ENCODE assay signal across 26 cellular contexts in the genomic region with DNA sequence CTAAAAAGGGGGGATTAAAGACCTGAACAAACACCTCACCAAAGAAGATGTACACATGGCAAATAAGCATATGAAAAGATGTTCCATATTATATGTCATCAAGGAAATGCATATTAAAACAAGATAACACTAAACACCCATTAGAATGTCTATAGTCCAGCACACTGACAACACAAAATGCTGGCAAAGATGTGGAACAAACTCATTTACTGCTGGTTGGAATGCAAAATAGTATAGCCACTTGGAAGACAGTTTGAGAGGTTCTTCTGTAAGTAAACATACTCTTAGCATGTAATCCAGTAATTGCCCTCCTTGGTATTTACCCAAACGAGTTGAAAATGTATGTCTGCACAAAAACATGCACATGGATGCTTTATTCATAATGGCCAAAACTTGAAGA.
"Had no signal": no experiment of that assay in that cellular context is flagged by ENCODE, and none has a peak within 500 bp of the region (broad histone marks: within the 10 kb centered on the region; RNA-seq: fewer than 3 reads in every experiment).

No MANE protein-coding gene starts in this region.

- H3K4me1 Mint-ChIP-seq: naive thymus-derived CD4-positive, alpha-beta T cell; stimulated activated naive B cell treated with anti-CD40 and anti-IgM and Interleukin-4, amounts not matched to agents 10 μg/mL and 1 μg/mL and 100 μg/mL, for 72 hours had no signal

- H3K4me3 Mint-ChIP-seq: natural killer cell treated with Interleukin-12 subunit alpha and Interleukin-12 subunit beta and Interleukin-15 and Interleukin-18, amount 100 ng/mL, for 72 hours; stimulated activated naive B cell treated with anti-CD40 and anti-IgM and Interleukin-4, amounts not matched to agents 10 μg/mL and 1 μg/mL and 100 μg/mL, for 72 hours had no signal

- H3K9me3 ChIP-seq: lower lobe of right lung, ovary, right atrium auricular region, right lobe of liver, testis, thyroid gland, vagina had no signal

- H3K4me3 ChIP-seq: left lung, lower lobe of right lung, mucosa of descending colon, ovary, right atrium auricular region, right lobe of liver, smooth muscle cell, stomach, testis, thyroid gland, transverse colon, upper lobe of left lung, vagina had no signal

- H3K27ac ChIP-seq: left lung, lower lobe of right lung, ovary, right atrium auricular region, right lobe of liver, stomach, testis, thyroid gland, transverse colon, upper lobe of left lung, vagina had no signal

- H3K36me3 Mint-ChIP-seq: naive thymus-derived CD4-positive, alpha-beta T cell; natural killer cell treated with Interleukin-12 subunit alpha and Interleukin-12 subunit beta and Interleukin-15 and Interleukin-18, amount 100 ng/mL, for 72 hours had no signal

- H3K4me1 ChIP-seq: left lung, lower lobe of right lung, right atrium auricular region, stomach, testis, thyroid gland, transverse colon, upper lobe of left lung, vagina had no signal

- ATAC-seq: left colon; left lung; lower lobe of right lung; mucosa of descending colon; naive thymus-derived CD4-positive, alpha-beta T cell; natural killer cell treated with Interleukin-12 subunit alpha and Interleukin-12 subunit beta and Interleukin-15 and Interleukin-18, amount 100 ng/mL, for 72 hours; right lobe of liver; stimulated activated naive B cell treated with anti-CD40 and anti-IgM and Interleukin-4, amounts not matched to agents 10 μg/mL and 1 μg/mL and 100 μg/mL, for 72 hours; stimulated activated naive CD8-positive, alpha-beta T cell treated with anti-CD3 and anti-CD28 coated beads, Interleukin-15, Interleukin-2, amounts not matched to agents 100 U/mL and 50 U/mL, for 24 hours had no signal

- DNase-seq: hippocampal formation; kidney; left colon; left lung; lower lobe of right lung; midbrain; mucosa of descending colon; naive thymus-derived CD4-positive, alpha-beta T cell; ovary; right lobe of liver; stimulated activated CD4-positive, alpha-beta T cell treated with anti-CD3 and anti-CD28 coated beads, Interleukin-12 subunit alpha, Interleukin-12 subunit beta, amount 100 ng/mL, for 4 hours; stimulated activated CD4-positive, alpha-beta T cell treated with anti-CD3 and anti-CD28 coated beads, Interleukin-15, amount 100 ng/mL, for 24 hours; stimulated activated CD4-positive, alpha-beta T cell treated with anti-CD3 and anti-CD28 coated beads, Interleukin-2, amount 100 ng/mL, for 24 hours; stimulated activated CD4-positive, alpha-beta T cell treated with anti-CD3 and anti-CD28 coated beads, Interleukin-4, amount 100 ng/mL, for 1 hour; stimulated activated naive B cell treated with anti-CD40 and anti-IgM and Interleukin-4, amounts not matched to agents 10 μg/mL and 1 μg/mL and 100 μg/mL, for 72 hours; stimulated activated naive CD8-positive, alpha-beta T cell treated with anti-CD3 and anti-CD28 coated beads, Interleukin-15, Interleukin-2, amounts not matched to agents 100 U/mL and 50 U/mL, for 24 hours; stomach; testis; thyroid gland; transverse colon; upper lobe of left lung had no signal

- H3K27me3 Mint-ChIP-seq: naive thymus-derived CD4-positive, alpha-beta T cell; natural killer cell treated with Interleukin-12 subunit alpha and Interleukin-12 subunit beta and Interleukin-15 and Interleukin-18, amount 100 ng/mL, for 72 hours; progenitor cell of endocrine pancreas; stimulated activated naive B cell treated with anti-CD40 and anti-IgM and Interleukin-4, amounts not matched to agents 10 μg/mL and 1 μg/mL and 100 μg/mL, for 72 hours had no signal

- H3K36me3 ChIP-seq: left lung, lower lobe of right lung, ovary, right atrium auricular region, right lobe of liver, stomach, thyroid gland, transverse colon, upper lobe of left lung, vagina had no signal

- H3K27ac Mint-ChIP-seq: naive thymus-derived CD4-positive, alpha-beta T cell; natural killer cell treated with Interleukin-12 subunit alpha and Interleukin-12 subunit beta and Interleukin-15 and Interleukin-18, amount 100 ng/mL, for 72 hours; progenitor cell of endocrine pancreas; stimulated activated naive B cell treated with anti-CD40 and anti-IgM and Interleukin-4, amounts not matched to agents 10 μg/mL and 1 μg/mL and 100 μg/mL, for 72 hours had no signal

- H3K4me2 ChIP-seq: smooth muscle cell had no signal

- H3K27me3 ChIP-seq: left lung, ovary, right atrium auricular region, right lobe of liver, stomach, testis, thyroid gland, transverse colon, upper lobe of left lung, vagina had no signal

- H3K9me3 Mint-ChIP-seq: natural killer cell treated with Interleukin-12 subunit alpha and Interleukin-12 subunit beta and Interleukin-15 and Interleukin-18, amount 100 ng/mL, for 72 hours had no signal
